10 cellular contexts compared by ENCODE assay signal in genomic region chr2:43239981-43240761, GRCh38. TPM values are rescaled to one million over a fixed set of nuclear protein-coding genes. Genes with fewer than 3 reads are reported as not detected.
DNase-seq lines count a peak whose midpoint lies in the region; ATAC-seq and TF ChIP-seq lines count a peak whose summit lies in the region.
"Had no signal": no experiment of that assay in that cellular context is flagged by ENCODE, and none has a peak within 500 bp of the region (broad histone marks: within the 10 kb centered on the region; RNA-seq: fewer than 3 reads in every experiment).

No MANE protein-coding gene starts in this region.

- TF ChIP-seq CTCF in GM13976 (IDR thresholded peaks at IDR 0.05; ENCODE audit: borderline replicate concordance, control extremely low read depth, extremely low read depth, insufficient read depth, missing control alignments), result no peak
- no peak for TF ChIP-seq CTCF in HL-60 (IDR thresholded peaks at IDR 0.05; ENCODE audit: insufficient read depth, low read length)
- TF ChIP-seq CTCF in colonic mucosa (IDR thresholded peaks at IDR 0.05), result no peak

- POLR2A ChIA-PET in activated CD4-positive, alpha-beta memory T cell treated with anti-CD3 and anti-CD28 coated beads for 36 hours (lab: Charles Lee), result no interaction called here
- POLR2A ChIA-PET in activated CD4-positive, alpha-beta T cell treated with anti-CD3 and anti-CD28 coated beads for 36 hours (lab: Charles Lee), result interaction anchor here (0.6 kb wide), 1 partner anchor 10 kb away, joined by 3 read pairs; no protein-coding TSS in a partner anchor

- H3K4ac ChIP-seq in trophoblast cell (ENCODE audit: low read depth, low read length), result no peak overlapping the region

- H3K27me3 ChIP-seq in HL-60 (ENCODE audit: insufficient read depth, poor library complexity, severe bottlenecking) (no peaks in the 10 kb centered on the region), colonic mucosa (no peaks in the 10 kb centered on the region), trophoblast cell (ENCODE audit: insufficient read depth, low read length) (no peaks in the 10 kb centered on the region)

- H3K9me3 Mint-ChIP-seq in activated CD4-positive, alpha-beta memory T cell treated with anti-CD3 and anti-CD28 coated beads for 36 hours, result no peaks in the 10 kb centered on the region
- H3K9me3 Mint-ChIP-seq in activated CD4-positive, alpha-beta T cell treated with anti-CD3 and anti-CD28 coated beads for 36 hours (ENCODE audit: low read depth), result no peaks in the 10 kb centered on the region

- H3K23ac ChIP-seq in trophoblast cell (ENCODE audit: low read length), result no peak overlapping the region

- H3K9me3 ChIP-seq in colonic mucosa (no peaks in the 10 kb centered on the region), trophoblast cell (ENCODE audit: insufficient read depth, low read depth, low read length) (no peaks in the 10 kb centered on the region)

- CTCF ChIA-PET in activated CD4-positive, alpha-beta memory T cell treated with anti-CD3 and anti-CD28 coated beads for 36 hours (lab: Charles Lee), result interaction anchor here (0.7 to 2.0 kb wide), 4 partner anchors 11 to 113 kb away, joined by 3 to 7 read pairs (median 4); no protein-coding TSS in a partner anchor
- CTCF ChIA-PET in activated CD4-positive, alpha-beta T cell treated with anti-CD3 and anti-CD28 coated beads for 36 hours (lab: Charles Lee), result interaction anchor here (0.5 to 1.9 kb wide), 3 partner anchors 12 to 266 kb away, joined by 3 to 6 read pairs (median 3); no protein-coding TSS in a partner anchor

- no peak overlapping the region for H3K18ac ChIP-seq in trophoblast cell (ENCODE audit: low read length)

- no peak overlapping the region for H4K12ac ChIP-seq in trophoblast cell (ENCODE audit: low read depth, low read length)

- H4K8ac ChIP-seq in trophoblast cell (ENCODE audit: low read depth, low read length), result no peak overlapping the region

- peak; percentile 76 for DNase-seq in GM13976 (ENCODE audit: low spot score)
- DNase-seq in HL-60 (ENCODE audit: low read depth in 1 of 2, low spot score in 1 of 2), result peak in 1 of 2 experiments; percentile 34
- no peak for DNase-seq in colonic mucosa
- peak in 1 of 2 donors; percentile 55 for DNase-seq in trophoblast cell
- no peak for DNase-seq in activated CD4-positive, alpha-beta memory T cell treated with anti-CD3 and anti-CD28 coated beads for 36 hours
- no peak for DNase-seq in activated CD4-positive, alpha-beta T cell treated with anti-CD3 and anti-CD28 coated beads for 36 hours
- DNase-seq in GM19240 (ENCODE audit: insufficient read length, low spot score), result no peak
- no peak for DNase-seq in stimulated activated CD8-positive, alpha-beta memory T cell treated with anti-CD3 and anti-CD28 coated beads, Interleukin-4, amount 100 ng/mL, for 48 hours
- DNase-seq: left cardiac atrium, NCI-H774 had no signal

- no peak for ATAC-seq in activated CD4-positive, alpha-beta T cell treated with anti-CD3 and anti-CD28 coated beads for 36 hours

- H2BK5ac ChIP-seq in trophoblast cell (ENCODE audit: low read depth, low read length, poor library complexity), result no peak overlapping the region

- H2BK120ac ChIP-seq in trophoblast cell (ENCODE audit: insufficient read depth, low read length, poor library complexity), result peak overlapping the region; percentile 52

- H3K4me1 ChIP-seq in colonic mucosa (no peaks in the 10 kb centered on the region), trophoblast cell (ENCODE audit: control insufficient read depth in 1 of 2, insufficient read depth in 2 of 2, low read length in 2 of 2) (peaks cover 9 to 11% of the 10 kb centered on the region in 2 experiments)

- no CpG with 5 or more reads among the region's 13 CpGs for WGBS in trophoblast cell (ENCODE audit: extremely low coverage, insufficient coverage, insufficient read length)

- no peak overlapping the region for H3K27ac Mint-ChIP-seq in activated CD4-positive, alpha-beta memory T cell treated with anti-CD3 and anti-CD28 coated beads for 36 hours
- H3K27ac Mint-ChIP-seq in activated CD4-positive, alpha-beta T cell treated with anti-CD3 and anti-CD28 coated beads for 36 hours, result no peak overlapping the region

- peak overlapping the region; percentile 62 for H2AK5ac ChIP-seq in trophoblast cell (ENCODE audit: low read length)

- H4K91ac ChIP-seq in trophoblast cell (ENCODE audit: low read depth, low read length), result peak overlapping the region; percentile 72

- H3K9ac ChIP-seq in colonic mucosa (ENCODE audit: low read depth in 2 of 2, low read length in 2 of 2) (no peak overlapping the region), trophoblast cell (ENCODE audit: low read length) (no peak overlapping the region)

- in situ Hi-C loops in GM13976 (cut with MboI; ENCODE audit: low sequenced_read_pairs, unreplicated experiment), result loop anchor here (10.0 kb wide), 1 partner anchor 285 kb away; no protein-coding TSS in a partner anchor

- no peak overlapping the region for H3K4me2 ChIP-seq in trophoblast cell (ENCODE audit: low read length)

- H3K4me3 ChIP-seq in HL-60 (replicated peaks; ENCODE audit: insufficient read depth, low read length), result no peak overlapping the region
- no peak overlapping the region for H3K4me3 ChIP-seq in colonic mucosa
- H3K4me3 ChIP-seq in trophoblast cell (ENCODE audit: low read depth, low read length), result no peak overlapping the region

- peaks cover 10% of the 10 kb centered on the region for H3K79me1 ChIP-seq in trophoblast cell (ENCODE audit: low read length)

- H2AFZ ChIP-seq in trophoblast cell (ENCODE audit: insufficient read depth, low read length, poor library complexity), result no peak overlapping the region

- H3K36me3 ChIP-seq in colonic mucosa (no peaks in the 10 kb centered on the region), trophoblast cell (ENCODE audit: control insufficient read depth in 1 of 2, insufficient read depth in 2 of 2, low read length in 2 of 2) (no peaks in the 10 kb centered on the region)

- peak overlapping the region; percentile 41 for H3K27ac ChIP-seq in HL-60 (replicated peaks)
- H3K27ac ChIP-seq in colonic mucosa, result peak overlapping the region; percentile 25
- H3K27ac ChIP-seq in trophoblast cell (ENCODE audit: low read depth, low read length), result no peak overlapping the region

- peaks cover 1% of the 10 kb centered on the region for H3K36me3 Mint-ChIP-seq in activated CD4-positive, alpha-beta memory T cell treated with anti-CD3 and anti-CD28 coated beads for 36 hours
- no peaks in the 10 kb centered on the region for H3K36me3 Mint-ChIP-seq in activated CD4-positive, alpha-beta T cell treated with anti-CD3 and anti-CD28 coated beads for 36 hours (ENCODE audit: low read depth)

- no peak overlapping the region for H3K4me3 Mint-ChIP-seq in activated CD4-positive, alpha-beta memory T cell treated with anti-CD3 and anti-CD28 coated beads for 36 hours
- H3K4me3 Mint-ChIP-seq in activated CD4-positive, alpha-beta T cell treated with anti-CD3 and anti-CD28 coated beads for 36 hours, result no peak overlapping the region

- H2BK12ac ChIP-seq in trophoblast cell (ENCODE audit: low read length), result peak overlapping the region; percentile 67

- H3K79me2 ChIP-seq in trophoblast cell (ENCODE audit: control insufficient read depth, insufficient read depth, low read length, poor library complexity), result no peaks in the 10 kb centered on the region

- H3K14ac ChIP-seq in trophoblast cell (ENCODE audit: low read length), result peak overlapping the region; percentile 71

- no peaks in the 10 kb centered on the region for H3K27me3 Mint-ChIP-seq in activated CD4-positive, alpha-beta memory T cell treated with anti-CD3 and anti-CD28 coated beads for 36 hours
- H3K27me3 Mint-ChIP-seq in activated CD4-positive, alpha-beta T cell treated with anti-CD3 and anti-CD28 coated beads for 36 hours, result no peaks in the 10 kb centered on the region

- H3K4me1 Mint-ChIP-seq in activated CD4-positive, alpha-beta memory T cell treated with anti-CD3 and anti-CD28 coated beads for 36 hours (ENCODE audit: low read depth), result peaks cover 9% of the 10 kb centered on the region
- peaks cover 10% of the 10 kb centered on the region for H3K4me1 Mint-ChIP-seq in activated CD4-positive, alpha-beta T cell treated with anti-CD3 and anti-CD28 coated beads for 36 hours

- intact Hi-C loops in colonic mucosa (cut with DNase I), result loop anchor here (10.0 kb wide), 1 partner anchor 385 kb away; no protein-coding TSS in a partner anchor
- intact Hi-C loops in activated CD4-positive, alpha-beta memory T cell treated with anti-CD3 and anti-CD28 coated beads for 36 hours (cut with micrococcal nuclease), result no loop called here
- intact Hi-C loops in activated CD4-positive, alpha-beta T cell treated with anti-CD3 and anti-CD28 coated beads for 36 hours (cut with DNase I, micrococcal nuclease), result no loop called here

RNA-seq across cellular contexts. Expression of gene ZFP36L2, which starts 13.8 kb away (rescaled TPM):
- total RNA-seq in colonic mucosa, result 100 to 1,000 TPM; 166 to 205 TPM
- 62.0 and 65.7 TPM in 2 replicates for polyA plus RNA-seq in trophoblast cell (2013)
- 10 to 100 TPM; 78.4 to 79.8 TPM for total RNA-seq in activated CD4-positive, alpha-beta memory T cell treated with anti-CD3 and anti-CD28 coated beads for 36 hours
- total RNA-seq in activated CD4-positive, alpha-beta T cell treated with anti-CD3 and anti-CD28 coated beads for 36 hours, result 10 to 100 TPM; 74.4 to 77.7 TPM
